ENCODE assay signal across 12 cellular contexts in the genomic region with DNA sequence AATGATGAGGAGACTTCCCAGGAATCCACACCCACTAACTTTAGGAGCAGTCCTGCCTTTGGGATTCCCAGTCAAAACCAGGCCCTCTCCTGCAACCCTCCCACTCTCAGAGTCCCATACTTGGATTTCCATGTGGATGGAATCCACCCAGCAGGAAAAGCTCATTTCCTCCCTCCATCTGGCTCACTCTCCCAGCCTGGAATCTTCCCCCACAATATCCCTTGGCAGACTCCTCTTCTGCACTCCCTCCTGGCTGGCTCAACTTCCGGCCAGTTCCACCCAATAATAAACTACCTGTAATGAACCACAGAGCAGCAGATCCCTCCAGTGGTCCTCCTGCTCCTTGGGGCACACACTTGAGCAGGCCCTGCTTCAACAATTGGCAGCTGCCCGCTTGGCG.
A peak's percentile ranks its signal among the peaks of the same experiment; 100 is the strongest.
DNase-seq lines count a peak whose midpoint lies in the region; ATAC-seq and TF ChIP-seq lines count a peak whose summit lies in the region.
"Had no signal": no experiment of that assay in that cellular context is flagged by ENCODE, and none has a peak within 500 bp of the region (broad histone marks: within the 10 kb centered on the region; RNA-seq: fewer than 3 reads in every experiment).

No MANE protein-coding gene starts in this region.

- H3K9me3 ChIP-seq in smooth muscle cell (replicated peaks; ENCODE audit: low read depth), result no peaks in the 10 kb centered on the region

- no peaks in the 10 kb centered on the region for H3K4me1 ChIP-seq in smooth muscle cell (ENCODE audit: low read depth)

- no peaks in the 10 kb centered on the region for H3K36me3 ChIP-seq in smooth muscle cell (ENCODE audit: low read depth)

- H3F3A ChIP-seq in smooth muscle cell (ENCODE audit: low read depth), result peaks cover 9% of the 10 kb centered on the region

- peak; percentile 51 for DNase-seq in HT1080 (ENCODE audit: low read depth)
- peak; percentile 13 to 76 for DNase-seq in cerebellar nuclear complex (lab: John Stamatoyannopoulos, UW)
- peak; percentile 27 to 45 for DNase-seq in left colon
- DNase-seq in smooth muscle cell (lab: John Stamatoyannopoulos, UW; ENCODE audit: unreplicated experiment), result no peak
- no peak for DNase-seq in NCI-H1417 treated with DMSO at 0.1 percent for 48 hours (lab: John Stamatoyannopoulos, UW)
- DNase-seq in GM10248 (ENCODE audit: extremely low spot score), result no peak
- no peak for DNase-seq in middle frontal gyrus (ENCODE audit: extremely low spot score, low spot score)
- DNase-seq: activated CD4-positive, CD25-positive, alpha-beta regulatory T cell treated with anti-CD3 and anti-CD28 coated beads, Interleukin-2, amount 50 U/mL, for 72 hours; activated naive CD4-positive, alpha-beta T cell treated with Interleukin-2 at 50 U/mL for 16 hours; DMS79 treated with DMSO at 0.1 percent for 48 hours; NCI-H187 treated with DMSO at 0.1 percent for 48 hours had no signal

- no peak for TF ChIP-seq CTCF in smooth muscle cell (IDR thresholded peaks at IDR 0.05; ENCODE audit: borderline replicate concordance, insufficient read depth, poor library complexity, severe bottlenecking)
- no peak for TF ChIP-seq CTCF in GM10248 (IDR thresholded peaks at IDR 0.05; ENCODE audit: control extremely low read depth, extremely low read depth, low read depth, missing control alignments)

- 75% methylated on average over 3 of the region's 3 CpGs for WGBS in smooth muscle cell (ENCODE audit: low lambda C conversion rate)

- no peaks in the 10 kb centered on the region for H4K20me1 ChIP-seq in smooth muscle cell (ENCODE audit: low read depth)

- no peaks in the 10 kb centered on the region for H3K79me2 ChIP-seq in smooth muscle cell (ENCODE audit: low read depth)

- intact Hi-C loops in left colon (cut with DNase I, micrococcal nuclease), result no loop called here

- no peak overlapping the region for H3K4me2 ChIP-seq in smooth muscle cell

- no peak overlapping the region for H3K4me3 ChIP-seq in smooth muscle cell

- POLR2A ChIA-PET in GM10248 (lab: Yijun Ruan, JAX), result no interaction called here

- ATAC-seq in left colon (peak; percentile 67), GM18870 (IDR thresholded peaks at IDR 0.05; ENCODE audit: unreplicated experiment) (no peak)

- H3K27me3 ChIP-seq in smooth muscle cell (ENCODE audit: low read depth), result no peaks in the 10 kb centered on the region

- CTCF ChIA-PET in GM10248 (lab: Yijun Ruan, JAX), result interaction anchor here (1.2 to 2.0 kb wide), 3 partner anchors 10 to 213 kb away, joined by 3 to 6 read pairs (median 4); no protein-coding TSS in a partner anchor

- no peak overlapping the region for H3K9ac ChIP-seq in smooth muscle cell (ENCODE audit: low read depth)

- peak overlapping the region; percentile 80 for H3K27ac ChIP-seq in smooth muscle cell (ENCODE audit: low read depth)

- H2AFZ ChIP-seq in smooth muscle cell (ENCODE audit: low read depth), result no peak overlapping the region

Comparison
In these comparisons a context has a peak if more than half of its experiments do, and no peak if none do; other contexts are left out.
1. DNase-seq: peak in HT1080 (single experiment), cerebellar nuclear complex (2 of 2) and left colon (2 of 2); none in smooth muscle cell (single experiment), NCI-H1417 treated with DMSO at 0.1 percent for 48 hours (single experiment), GM10248 (single experiment) and middle frontal gyrus (single experiment).